29 cellular contexts compared by ENCODE assay signal in genomic region chr13:44425815-44426078, GRCh38. TPM values are rescaled to one million over a fixed set of nuclear protein-coding genes. Genes with fewer than 3 reads are reported as not detected.
"Had no signal": no experiment of that assay in that cellular context is flagged by ENCODE, and none has a peak within 500 bp of the region (broad histone marks: within the 10 kb centered on the region; RNA-seq: fewer than 3 reads in every experiment).

No MANE protein-coding gene starts in this region.

- H3K4me3 Mint-ChIP-seq: activated CD4-positive, alpha-beta T cell treated with anti-CD3 and anti-CD28 coated beads, Interleukin-2, amount 10 ng/mL, durations not matched to agents 24 days and 14 days; activated CD8-positive, alpha-beta T cell treated with anti-CD3 and anti-CD28 coated beads for 36 hours; activated naive CD4-positive, alpha-beta T cell treated with anti-CD3 and anti-CD28 coated beads, Interleukin-2, amount 50 U/mL, for 24 hours; activated naive CD8-positive, alpha-beta T cell treated with anti-CD3 and anti-CD28 coated beads, Interleukin-2, amount 10 ng/mL, durations not matched to agents 7 days and 5 days; activated T-cell treated with anti-CD3 and anti-CD28 coated beads, Interleukin-2, amount 50 U/mL, for 72 hours; activated T-helper 17 cell treated with anti-CD3 and anti-CD28 coated beads, Interleukin-2, amount 50 U/mL, for 72 hours; T-helper 1 cell treated with Interleukin-12 subunit alpha and Interleukin-12 subunit beta and Interleukin-4 antibody, amounts not matched to agents 30 μg/mL and 1 μg/mL, for 36 hours; T-helper 2 cell treated with Interferon-gamma antibody and Interleukin-4, amounts not matched to agents 5 μg/mL and 100 μg/mL, for 36 hours had no signal

- H3K27ac Mint-ChIP-seq: activated CD4-positive, alpha-beta T cell treated with anti-CD3 and anti-CD28 coated beads, Interleukin-2, amount 10 ng/mL, durations not matched to agents 24 days and 14 days; activated CD8-positive, alpha-beta T cell treated with anti-CD3 and anti-CD28 coated beads for 36 hours; activated naive CD4-positive, alpha-beta T cell treated with anti-CD3 and anti-CD28 coated beads, Interleukin-2, amount 50 U/mL, for 24 hours; activated naive CD8-positive, alpha-beta T cell treated with anti-CD3 and anti-CD28 coated beads, Interleukin-2, amount 10 ng/mL, durations not matched to agents 7 days and 5 days; activated T-cell treated with anti-CD3 and anti-CD28 coated beads, Interleukin-2, amount 50 U/mL, for 72 hours; activated T-helper 17 cell treated with anti-CD3 and anti-CD28 coated beads, Interleukin-2, amount 50 U/mL, for 72 hours; T-helper 1 cell treated with Interleukin-12 subunit alpha and Interleukin-12 subunit beta and Interleukin-4 antibody, amounts not matched to agents 30 μg/mL and 1 μg/mL, for 36 hours; T-helper 2 cell treated with Interferon-gamma antibody and Interleukin-4, amounts not matched to agents 5 μg/mL and 100 μg/mL, for 36 hours had no signal

- ATAC-seq: activated CD8-positive, alpha-beta T cell treated with anti-CD3 and anti-CD28 coated beads for 36 hours; activated T-cell treated with anti-CD3 and anti-CD28 coated beads, Interleukin-2, amount 50 U/mL, for 72 hours; activated T-helper 17 cell treated with anti-CD3 and anti-CD28 coated beads, Interleukin-2, amount 50 U/mL, for 72 hours; PC-3 had no signal

- H3K4me1 Mint-ChIP-seq: activated CD4-positive, alpha-beta T cell treated with anti-CD3 and anti-CD28 coated beads, Interleukin-2, amount 10 ng/mL, durations not matched to agents 24 days and 14 days; activated naive CD4-positive, alpha-beta T cell treated with anti-CD3 and anti-CD28 coated beads, Interleukin-2, amount 50 U/mL, for 24 hours; activated naive CD8-positive, alpha-beta T cell treated with anti-CD3 and anti-CD28 coated beads, Interleukin-2, amount 10 ng/mL, durations not matched to agents 7 days and 5 days; activated T-helper 17 cell treated with anti-CD3 and anti-CD28 coated beads, Interleukin-2, amount 50 U/mL, for 72 hours had no signal

- H3K4me3 ChIP-seq: ascending aorta, cardiac muscle cell, Peyer's patch, SJSA1 had no signal

- H3K36me3 Mint-ChIP-seq: activated naive CD4-positive, alpha-beta T cell treated with anti-CD3 and anti-CD28 coated beads, Interleukin-2, amount 50 U/mL, for 24 hours; activated naive CD8-positive, alpha-beta T cell treated with anti-CD3 and anti-CD28 coated beads, Interleukin-2, amount 10 ng/mL, durations not matched to agents 7 days and 5 days had no signal

- DNase-seq: activated CD4-positive, alpha-beta T cell treated with anti-CD3 and anti-CD28 coated beads, Interleukin-2, amount 10 ng/mL, durations not matched to agents 24 days and 14 days; activated CD4-positive, alpha-beta T cell treated with anti-CD3 and anti-CD28 coated beads, Interleukin-2, amount 50 U/mL, for 4 hours; activated CD8-positive, alpha-beta T cell treated with anti-CD3 and anti-CD28 coated beads for 36 hours; activated effector memory CD4-positive, alpha-beta T cell treated with anti-CD3 and anti-CD28 coated beads, Interleukin-2, amount 50 U/mL, for 16 hours; activated naive CD4-positive, alpha-beta T cell treated with Interleukin-2 at 50 U/mL for 16 hours; activated naive CD8-positive, alpha-beta T cell treated with anti-CD3 and anti-CD28 coated beads, Interleukin-2, amount 10 ng/mL, durations not matched to agents 7 days and 5 days; activated T-cell treated with anti-CD3 and anti-CD28 coated beads, Interleukin-2, amount 50 U/mL, for 1 hour; activated T-cell treated with anti-CD3 and anti-CD28 coated beads, Interleukin-2, amount 50 U/mL, for 72 hours; amygdala; cerebellar nuclear complex; MM.1S; NCI-H1092; NCI-H1436 treated with DMSO at 0.1 percent for 48 hours; NCI-H1694 treated with DMSO at 0.1 percent for 48 hours; NCI-H2029; NCI-H226; NCI-H446 treated with DMSO at 0.1 percent for 48 hours; NCI-H524; PC-3; Peyer's patch; RPMI8226; SHP77 treated with DMSO at 0.1 percent for 48 hours had no signal

- H3K9me3 Mint-ChIP-seq: activated CD4-positive, alpha-beta T cell treated with anti-CD3 and anti-CD28 coated beads, Interleukin-2, amount 10 ng/mL, durations not matched to agents 24 days and 14 days; activated CD8-positive, alpha-beta T cell treated with anti-CD3 and anti-CD28 coated beads for 36 hours; activated naive CD4-positive, alpha-beta T cell treated with anti-CD3 and anti-CD28 coated beads, Interleukin-2, amount 50 U/mL, for 24 hours; activated naive CD8-positive, alpha-beta T cell treated with anti-CD3 and anti-CD28 coated beads, Interleukin-2, amount 10 ng/mL, durations not matched to agents 7 days and 5 days; activated T-cell treated with anti-CD3 and anti-CD28 coated beads, Interleukin-2, amount 50 U/mL, for 72 hours; activated T-helper 17 cell treated with anti-CD3 and anti-CD28 coated beads, Interleukin-2, amount 50 U/mL, for 72 hours; T-helper 1 cell treated with Interleukin-12 subunit alpha and Interleukin-12 subunit beta and Interleukin-4 antibody, amounts not matched to agents 30 μg/mL and 1 μg/mL, for 36 hours; T-helper 2 cell treated with Interferon-gamma antibody and Interleukin-4, amounts not matched to agents 5 μg/mL and 100 μg/mL, for 36 hours had no signal

RNA-seq across cellular contexts. Expression of gene SERP2, which starts 52.1 kb away (rescaled TPM):
- total RNA-seq: activated CD4-positive, alpha-beta T cell treated with anti-CD3 and anti-CD28 coated beads, Interleukin-2, amount 10 ng/mL, durations not matched to agents 24 days and 14 days; activated T-helper 17 cell treated with anti-CD3 and anti-CD28 coated beads, Interleukin-2, amount 50 U/mL, for 72 hours; SJSA1 had no signal
